Comparison of ENCODE assay signal across 1 cellular context in genomic region chr14:20682435-20683124, GRCh38.
TF ChIP-seq lines count a peak whose summit lies in the region.

No MANE protein-coding gene starts in this region.

TF ChIP-seq in HepG2, 621 proteins besides CTCF, POLR2A, EP300 and RAD21 (continued from another document and continues in another):
- TF ChIP-seq, protein P1, sequence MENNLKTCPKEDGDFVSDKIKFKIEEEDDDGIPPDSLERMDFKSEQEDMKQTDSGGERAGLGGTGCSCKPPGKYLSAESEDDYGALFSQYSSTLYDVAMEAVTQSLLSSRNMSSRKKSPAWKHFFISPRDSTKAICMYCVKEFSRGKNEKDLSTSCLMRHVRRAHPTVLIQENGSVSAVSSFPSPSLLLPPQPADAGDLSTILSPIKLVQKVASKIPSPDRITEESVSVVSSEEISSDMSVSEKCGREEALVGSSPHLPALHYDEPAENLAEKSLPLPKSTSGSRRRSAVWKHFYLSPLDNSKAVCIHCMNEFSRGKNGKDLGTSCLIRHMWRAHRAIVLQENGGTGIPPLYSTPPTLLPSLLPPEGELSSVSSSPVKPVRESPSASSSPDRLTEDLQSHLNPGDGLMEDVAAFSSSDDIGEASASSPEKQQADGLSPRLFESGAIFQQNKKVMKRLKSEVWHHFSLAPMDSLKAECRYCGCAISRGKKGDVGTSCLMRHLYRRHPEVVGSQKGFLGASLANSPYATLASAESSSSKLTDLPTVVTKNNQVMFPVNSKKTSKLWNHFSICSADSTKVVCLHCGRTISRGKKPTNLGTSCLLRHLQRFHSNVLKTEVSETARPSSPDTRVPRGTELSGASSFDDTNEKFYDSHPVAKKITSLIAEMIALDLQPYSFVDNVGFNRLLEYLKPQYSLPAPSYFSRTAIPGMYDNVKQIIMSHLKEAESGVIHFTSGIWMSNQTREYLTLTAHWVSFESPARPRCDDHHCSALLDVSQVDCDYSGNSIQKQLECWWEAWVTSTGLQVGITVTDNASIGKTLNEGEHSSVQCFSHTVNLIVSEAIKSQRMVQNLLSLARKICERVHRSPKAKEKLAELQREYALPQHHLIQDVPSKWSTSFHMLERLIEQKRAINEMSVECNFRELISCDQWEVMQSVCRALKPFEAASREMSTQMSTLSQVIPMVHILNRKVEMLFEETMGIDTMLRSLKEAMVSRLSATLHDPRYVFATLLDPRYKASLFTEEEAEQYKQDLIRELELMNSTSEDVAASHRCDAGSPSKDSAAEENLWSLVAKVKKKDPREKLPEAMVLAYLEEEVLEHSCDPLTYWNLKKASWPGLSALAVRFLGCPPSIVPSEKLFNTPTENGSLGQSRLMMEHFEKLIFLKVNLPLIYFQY (CRISPR knock-in tag; IDR thresholded peaks at IDR 0.05; ENCODE audit: borderline replicate concordance), result no peak
- TF ChIP-seq ZNF770 (CRISPR knock-in tag; IDR thresholded peaks at IDR 0.05) (peak; percentile 54; the same call in 1 of the 2 replicates), ZNF367 (CRISPR knock-in tag; IDR thresholded peaks at IDR 0.05; ENCODE audit: borderline replicate concordance) (peak; percentile 94; the same call in 1 of the 2 replicates), ZNF251 (CRISPR knock-in tag; IDR thresholded peaks at IDR 0.05) (no peak), PHF20 (CRISPR knock-in tag; IDR thresholded peaks at IDR 0.05) (peak; percentile 61; the same call in 1 of the 2 replicates), PHF21A (CRISPR knock-in tag; IDR thresholded peaks at IDR 0.05) (peak; percentile 29; the same call in 1 of the 2 replicates), ZBTB4 (CRISPR knock-in tag; IDR thresholded peaks at IDR 0.05; ENCODE audit: borderline replicate concordance) (0 out of 2 replicates have a peak, but pooled peaks have one; percentile 22), PTBP1 (IDR thresholded peaks at IDR 0.05; ENCODE audit: low read depth, low read length, poor library complexity, severe bottlenecking) (no peak), GATAD1 (CRISPR knock-in tag; IDR thresholded peaks at IDR 0.05) (peak; percentile 81), LBX2 (CRISPR knock-in tag; IDR thresholded peaks at IDR 0.05; ENCODE audit: borderline replicate concordance) (peak; percentile 67; the same call in 1 of the 2 replicates), GZF1 (CRISPR knock-in tag; IDR thresholded peaks at IDR 0.05) (no peak), ETV5 (CRISPR knock-in tag; IDR thresholded peaks at IDR 0.05; ENCODE audit: borderline replicate concordance) (peak; percentile 84), SIN3B (IDR thresholded peaks at IDR 0.05; ENCODE audit: low read length) (no peak), IRF9 (CRISPR knock-in tag; IDR thresholded peaks at IDR 0.05; ENCODE audit: borderline replicate concordance) (peak; percentile 77), RARG (CRISPR knock-in tag; IDR thresholded peaks at IDR 0.05; ENCODE audit: low read depth) (0 out of 2 replicates have a peak, but pooled peaks have one; percentile 53), HHEX (CRISPR knock-in tag; IDR thresholded peaks at IDR 0.05) (no peak), FOXO1 (CRISPR knock-in tag; IDR thresholded peaks at IDR 0.05) (no peak), ZNF788 (CRISPR knock-in tag; IDR thresholded peaks at IDR 0.05; ENCODE audit: borderline replicate concordance) (peak; percentile 66; the same call in 1 of the 2 replicates), ZNF605 (CRISPR knock-in tag; IDR thresholded peaks at IDR 0.05) (peak; percentile 92), DMAP1 (CRISPR knock-in tag; IDR thresholded peaks at IDR 0.05) (no peak; the same call in 1 of the 2 replicates), YEATS2 (CRISPR knock-in tag; IDR thresholded peaks at IDR 0.05; ENCODE audit: borderline replicate concordance) (peak; percentile 62), TBX3 (IDR thresholded peaks at IDR 0.05; ENCODE audit: borderline replicate concordance) (no peak), ZNF652 (CRISPR knock-in tag; IDR thresholded peaks at IDR 0.05; ENCODE audit: borderline replicate concordance, low read depth) (0 out of 2 replicates have a peak, but pooled peaks have one; percentile 24), HNRNPUL1 (IDR thresholded peaks at IDR 0.05; ENCODE audit: low read depth, low read length) (no peak), CHD2 (IDR thresholded peaks at IDR 0.05; ENCODE audit: low read depth, low read length) (0 out of 2 replicates have a peak, but pooled peaks have one; percentile 34), HMG20A (CRISPR knock-in tag; IDR thresholded peaks at IDR 0.05; ENCODE audit: borderline replicate concordance) (no peak), RFXANK (CRISPR knock-in tag; IDR thresholded peaks at IDR 0.05) (no peak)
- TF ChIP-seq, protein P2, sequence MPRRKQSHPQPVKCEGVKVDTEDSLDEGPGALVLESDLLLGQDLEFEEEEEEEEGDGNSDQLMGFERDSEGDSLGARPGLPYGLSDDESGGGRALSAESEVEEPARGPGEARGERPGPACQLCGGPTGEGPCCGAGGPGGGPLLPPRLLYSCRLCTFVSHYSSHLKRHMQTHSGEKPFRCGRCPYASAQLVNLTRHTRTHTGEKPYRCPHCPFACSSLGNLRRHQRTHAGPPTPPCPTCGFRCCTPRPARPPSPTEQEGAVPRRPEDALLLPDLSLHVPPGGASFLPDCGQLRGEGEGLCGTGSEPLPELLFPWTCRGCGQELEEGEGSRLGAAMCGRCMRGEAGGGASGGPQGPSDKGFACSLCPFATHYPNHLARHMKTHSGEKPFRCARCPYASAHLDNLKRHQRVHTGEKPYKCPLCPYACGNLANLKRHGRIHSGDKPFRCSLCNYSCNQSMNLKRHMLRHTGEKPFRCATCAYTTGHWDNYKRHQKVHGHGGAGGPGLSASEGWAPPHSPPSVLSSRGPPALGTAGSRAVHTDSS (CRISPR knock-in tag; conservative IDR thresholded peaks at IDR 0.05), result no peak
- TF ChIP-seq, protein P3, sequence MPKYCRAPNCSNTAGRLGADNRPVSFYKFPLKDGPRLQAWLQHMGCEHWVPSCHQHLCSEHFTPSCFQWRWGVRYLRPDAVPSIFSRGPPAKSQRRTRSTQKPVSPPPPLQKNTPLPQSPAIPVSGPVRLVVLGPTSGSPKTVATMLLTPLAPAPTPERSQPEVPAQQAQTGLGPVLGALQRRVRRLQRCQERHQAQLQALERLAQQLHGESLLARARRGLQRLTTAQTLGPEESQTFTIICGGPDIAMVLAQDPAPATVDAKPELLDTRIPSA (CRISPR knock-in tag; IDR thresholded peaks at IDR 0.05; ENCODE audit: borderline replicate concordance), result 0 out of 2 replicates have a peak, but pooled peaks have one; percentile 11
- TF ChIP-seq, protein P4, sequence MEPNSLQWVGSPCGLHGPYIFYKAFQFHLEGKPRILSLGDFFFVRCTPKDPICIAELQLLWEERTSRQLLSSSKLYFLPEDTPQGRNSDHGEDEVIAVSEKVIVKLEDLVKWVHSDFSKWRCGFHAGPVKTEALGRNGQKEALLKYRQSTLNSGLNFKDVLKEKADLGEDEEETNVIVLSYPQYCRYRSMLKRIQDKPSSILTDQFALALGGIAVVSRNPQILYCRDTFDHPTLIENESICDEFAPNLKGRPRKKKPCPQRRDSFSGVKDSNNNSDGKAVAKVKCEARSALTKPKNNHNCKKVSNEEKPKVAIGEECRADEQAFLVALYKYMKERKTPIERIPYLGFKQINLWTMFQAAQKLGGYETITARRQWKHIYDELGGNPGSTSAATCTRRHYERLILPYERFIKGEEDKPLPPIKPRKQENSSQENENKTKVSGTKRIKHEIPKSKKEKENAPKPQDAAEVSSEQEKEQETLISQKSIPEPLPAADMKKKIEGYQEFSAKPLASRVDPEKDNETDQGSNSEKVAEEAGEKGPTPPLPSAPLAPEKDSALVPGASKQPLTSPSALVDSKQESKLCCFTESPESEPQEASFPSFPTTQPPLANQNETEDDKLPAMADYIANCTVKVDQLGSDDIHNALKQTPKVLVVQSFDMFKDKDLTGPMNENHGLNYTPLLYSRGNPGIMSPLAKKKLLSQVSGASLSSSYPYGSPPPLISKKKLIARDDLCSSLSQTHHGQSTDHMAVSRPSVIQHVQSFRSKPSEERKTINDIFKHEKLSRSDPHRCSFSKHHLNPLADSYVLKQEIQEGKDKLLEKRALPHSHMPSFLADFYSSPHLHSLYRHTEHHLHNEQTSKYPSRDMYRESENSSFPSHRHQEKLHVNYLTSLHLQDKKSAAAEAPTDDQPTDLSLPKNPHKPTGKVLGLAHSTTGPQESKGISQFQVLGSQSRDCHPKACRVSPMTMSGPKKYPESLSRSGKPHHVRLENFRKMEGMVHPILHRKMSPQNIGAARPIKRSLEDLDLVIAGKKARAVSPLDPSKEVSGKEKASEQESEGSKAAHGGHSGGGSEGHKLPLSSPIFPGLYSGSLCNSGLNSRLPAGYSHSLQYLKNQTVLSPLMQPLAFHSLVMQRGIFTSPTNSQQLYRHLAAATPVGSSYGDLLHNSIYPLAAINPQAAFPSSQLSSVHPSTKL (CRISPR knock-in tag; IDR thresholded peaks at IDR 0.05), result peak; percentile 34; the same call in 1 of the 2 replicates
- TF ChIP-seq, protein P5, sequence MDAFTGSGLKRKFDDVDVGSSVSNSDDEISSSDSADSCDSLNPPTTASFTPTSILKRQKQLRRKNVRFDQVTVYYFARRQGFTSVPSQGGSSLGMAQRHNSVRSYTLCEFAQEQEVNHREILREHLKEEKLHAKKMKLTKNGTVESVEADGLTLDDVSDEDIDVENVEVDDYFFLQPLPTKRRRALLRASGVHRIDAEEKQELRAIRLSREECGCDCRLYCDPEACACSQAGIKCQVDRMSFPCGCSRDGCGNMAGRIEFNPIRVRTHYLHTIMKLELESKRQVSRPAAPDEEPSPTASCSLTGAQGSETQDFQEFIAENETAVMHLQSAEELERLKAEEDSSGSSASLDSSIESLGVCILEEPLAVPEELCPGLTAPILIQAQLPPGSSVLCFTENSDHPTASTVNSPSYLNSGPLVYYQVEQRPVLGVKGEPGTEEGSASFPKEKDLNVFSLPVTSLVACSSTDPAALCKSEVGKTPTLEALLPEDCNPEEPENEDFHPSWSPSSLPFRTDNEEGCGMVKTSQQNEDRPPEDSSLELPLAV (CRISPR knock-in tag; conservative IDR thresholded peaks at IDR 0.05; ENCODE audit: low read depth), result no peak; the same call in 1 of the 2 replicates
- TF ChIP-seq, protein P6, sequence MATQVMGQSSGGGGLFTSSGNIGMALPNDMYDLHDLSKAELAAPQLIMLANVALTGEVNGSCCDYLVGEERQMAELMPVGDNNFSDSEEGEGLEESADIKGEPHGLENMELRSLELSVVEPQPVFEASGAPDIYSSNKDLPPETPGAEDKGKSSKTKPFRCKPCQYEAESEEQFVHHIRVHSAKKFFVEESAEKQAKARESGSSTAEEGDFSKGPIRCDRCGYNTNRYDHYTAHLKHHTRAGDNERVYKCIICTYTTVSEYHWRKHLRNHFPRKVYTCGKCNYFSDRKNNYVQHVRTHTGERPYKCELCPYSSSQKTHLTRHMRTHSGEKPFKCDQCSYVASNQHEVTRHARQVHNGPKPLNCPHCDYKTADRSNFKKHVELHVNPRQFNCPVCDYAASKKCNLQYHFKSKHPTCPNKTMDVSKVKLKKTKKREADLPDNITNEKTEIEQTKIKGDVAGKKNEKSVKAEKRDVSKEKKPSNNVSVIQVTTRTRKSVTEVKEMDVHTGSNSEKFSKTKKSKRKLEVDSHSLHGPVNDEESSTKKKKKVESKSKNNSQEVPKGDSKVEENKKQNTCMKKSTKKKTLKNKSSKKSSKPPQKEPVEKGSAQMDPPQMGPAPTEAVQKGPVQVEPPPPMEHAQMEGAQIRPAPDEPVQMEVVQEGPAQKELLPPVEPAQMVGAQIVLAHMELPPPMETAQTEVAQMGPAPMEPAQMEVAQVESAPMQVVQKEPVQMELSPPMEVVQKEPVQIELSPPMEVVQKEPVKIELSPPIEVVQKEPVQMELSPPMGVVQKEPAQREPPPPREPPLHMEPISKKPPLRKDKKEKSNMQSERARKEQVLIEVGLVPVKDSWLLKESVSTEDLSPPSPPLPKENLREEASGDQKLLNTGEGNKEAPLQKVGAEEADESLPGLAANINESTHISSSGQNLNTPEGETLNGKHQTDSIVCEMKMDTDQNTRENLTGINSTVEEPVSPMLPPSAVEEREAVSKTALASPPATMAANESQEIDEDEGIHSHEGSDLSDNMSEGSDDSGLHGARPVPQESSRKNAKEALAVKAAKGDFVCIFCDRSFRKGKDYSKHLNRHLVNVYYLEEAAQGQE (IDR thresholded peaks at IDR 0.05; ENCODE audit: borderline replicate concordance in 1 of 2, low read depth in 1 of 2, low read length in 2 of 2), result no peak; a peak in 1 of 4 replicates
